8 cellular contexts compared by ENCODE assay signal in the genomic region with DNA sequence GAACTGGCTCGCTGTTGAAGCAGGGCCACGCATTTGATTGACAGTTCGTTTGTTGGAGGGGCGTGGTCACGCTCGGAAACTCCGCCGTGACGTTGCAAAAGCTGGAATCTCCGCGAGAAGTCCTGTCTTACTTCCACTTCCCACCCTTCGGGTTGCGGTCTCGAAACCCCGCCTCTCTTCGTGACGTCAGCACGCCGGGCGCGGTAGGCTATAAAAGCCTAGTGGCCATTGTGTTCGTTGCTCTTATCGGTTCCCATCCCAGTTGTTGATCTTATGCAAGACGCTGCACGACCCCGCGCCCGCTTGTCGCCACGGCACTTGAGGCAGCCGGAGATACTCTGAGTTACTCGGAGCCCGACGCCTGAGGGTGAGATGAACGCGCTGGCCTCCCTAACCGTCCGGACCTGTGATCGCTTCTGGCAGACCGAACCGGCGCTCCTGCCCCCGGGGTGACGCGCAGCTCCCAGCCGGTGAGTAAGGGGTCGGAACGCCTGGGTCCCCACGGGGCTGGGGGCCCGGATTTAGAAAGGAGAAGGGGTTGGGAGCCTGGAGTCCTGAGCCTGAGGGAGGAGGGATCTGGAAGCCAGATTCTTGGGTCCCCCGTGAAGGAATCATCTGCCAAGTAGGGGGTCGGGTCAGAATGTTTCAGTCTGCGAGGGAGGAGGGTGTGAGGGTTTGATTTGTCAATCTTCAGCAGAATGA. TPM values are rescaled to one million over a fixed set of nuclear protein-coding genes. Genes with fewer than 3 reads are reported as not detected.
DNase-seq lines count a peak whose midpoint lies in the region; ATAC-seq and TF ChIP-seq lines count a peak whose summit lies in the region.

A gene (plus strand): TSS at position 240 of the 702 bp plus-strand sequence. CDS start 813 bp downstream, outside the sequence.

- TF ChIP-seq CTCF in LNCaP clone FGC (IDR thresholded peaks at IDR 0.05; ENCODE audit: control insufficient read depth, extremely low read depth, insufficient read depth) = no peak
- TF ChIP-seq CTCF in esophagus squamous epithelium (IDR thresholded peaks at IDR 0.05) = peak in 5 of 6 experiments; percentile 13 to 57 (median 46)

- H3K9me3 ChIP-seq in esophagus squamous epithelium = no peaks in the 10 kb centered on the region
- H3K9me3 ChIP-seq in muscle layer of duodenum (ENCODE audit: control insufficient read depth in 1 of 2, low read length in 2 of 2) = no peaks in the 10 kb centered on the region

- H3K4me3 Mint-ChIP-seq in activated T-helper 1 cell treated with anti-CD3 and anti-CD28 coated beads, Interleukin-12 subunit alpha, Interleukin-12 subunit beta, Interleukin-2, Interleukin-4 antibody, amounts not matched to agents 30 ng/mL and 10 ng/mL and 1 ng/mL, durations not matched to agents 14 hours and 24 hours and 36 hours = peak within 1 kb of the TSS; percentile 97

- peaks cover 4% of the 10 kb centered on the region for H3K27me3 Mint-ChIP-seq in activated T-helper 1 cell treated with anti-CD3 and anti-CD28 coated beads, Interleukin-12 subunit alpha, Interleukin-12 subunit beta, Interleukin-2, Interleukin-4 antibody, amounts not matched to agents 30 ng/mL and 10 ng/mL and 1 ng/mL, durations not matched to agents 14 hours and 24 hours and 36 hours (ENCODE audit: insufficient read depth)

- H3K27ac Mint-ChIP-seq in activated T-helper 1 cell treated with anti-CD3 and anti-CD28 coated beads, Interleukin-12 subunit alpha, Interleukin-12 subunit beta, Interleukin-2, Interleukin-4 antibody, amounts not matched to agents 30 ng/mL and 10 ng/mL and 1 ng/mL, durations not matched to agents 14 hours and 24 hours and 36 hours = peak within 1 kb of the TSS; percentile 99

- TF ChIP-seq POLR2A in esophagus squamous epithelium (IDR thresholded peaks at IDR 0.05) = peak; percentile 60 to 100 (median 92)

- ATAC-seq in GM21447 (IDR thresholded peaks at IDR 0.05; ENCODE audit: unreplicated experiment) = peak; percentile 40

- H3K36me3 Mint-ChIP-seq in activated T-helper 1 cell treated with anti-CD3 and anti-CD28 coated beads, Interleukin-12 subunit alpha, Interleukin-12 subunit beta, Interleukin-2, Interleukin-4 antibody, amounts not matched to agents 30 ng/mL and 10 ng/mL and 1 ng/mL, durations not matched to agents 14 hours and 24 hours and 36 hours (ENCODE audit: low read depth) = peaks cover 31% of the 10 kb centered on the region

- peaks cover 38 to 70% (median 48%) of the 10 kb centered on the region in 3 donors for H3K4me1 ChIP-seq in esophagus squamous epithelium
- H3K4me1 ChIP-seq in muscle layer of duodenum (ENCODE audit: control insufficient read depth in 1 of 2, insufficient read depth in 2 of 2, low read length in 2 of 2) = peaks cover 0 to 32% of the 10 kb centered on the region in 2 donors

- H3K36me3 ChIP-seq in esophagus squamous epithelium (peaks cover 15 to 43% (median 17%) of the 10 kb centered on the region in 3 donors), muscle layer of duodenum (ENCODE audit: control insufficient read depth in 1 of 2, insufficient read depth in 2 of 2, low read length in 2 of 2) (peaks cover 22 to 44% of the 10 kb centered on the region in 2 donors)

- peak; percentile 100 for DNase-seq in COLO829 (ENCODE audit: low spot score)
- DNase-seq in LNCaP clone FGC (ENCODE audit: low read depth) = peak; percentile 80
- peak; percentile 93 for DNase-seq in RPMI8226
- peak; percentile 99 for DNase-seq in activated T-helper 1 cell treated with anti-CD3 and anti-CD28 coated beads, Interleukin-12 subunit alpha, Interleukin-12 subunit beta, Interleukin-2, Interleukin-4 antibody, amounts not matched to agents 30 ng/mL and 10 ng/mL and 1 ng/mL, durations not matched to agents 14 hours and 24 hours and 36 hours (ENCODE audit: low spot score)
- DNase-seq in esophagus squamous epithelium (lab: John Stamatoyannopoulos, UW) = peak; percentile 78
- peak; percentile 99 for DNase-seq in stimulated activated CD8-positive, alpha-beta memory T cell treated with anti-CD3 and anti-CD28 coated beads, Interleukin-7, amount 100 ng/mL, for 24 hours (ENCODE audit: low read depth)

- H3K9me3 Mint-ChIP-seq in activated T-helper 1 cell treated with anti-CD3 and anti-CD28 coated beads, Interleukin-12 subunit alpha, Interleukin-12 subunit beta, Interleukin-2, Interleukin-4 antibody, amounts not matched to agents 30 ng/mL and 10 ng/mL and 1 ng/mL, durations not matched to agents 14 hours and 24 hours and 36 hours = no peaks in the 10 kb centered on the region

- intact Hi-C loops in activated T-helper 1 cell treated with anti-CD3 and anti-CD28 coated beads, Interleukin-12 subunit alpha, Interleukin-12 subunit beta, Interleukin-2, Interleukin-4 antibody, amounts not matched to agents 30 ng/mL and 10 ng/mL and 1 ng/mL, durations not matched to agents 14 hours and 24 hours and 36 hours (cut with micrococcal nuclease) = loop anchor here (1.0 to 10.0 kb wide), 10 partner anchors 13 to 625 kb away; a partner anchor contains a TSS
- intact Hi-C loops in esophagus squamous epithelium (cut with DNase I) = no loop called here

- 0% methylated on average over 16 to 19 of the region's 53 CpGs for WGBS in esophagus squamous epithelium, 2 donors

- H3K4me3 ChIP-seq in LNCaP clone FGC (ENCODE audit: low read depth, low read length) = peak within 1 kb of the TSS; percentile 94
- H3K4me3 ChIP-seq in esophagus squamous epithelium = peak within 1 kb of the TSS; percentile 84 to 100 (median 98)
- H3K4me3 ChIP-seq in muscle layer of duodenum (ENCODE audit: low read depth in 1 of 2, low read length in 2 of 2) = peak within 1 kb of the TSS; percentile 97 to 99

- H3K27me3 ChIP-seq in esophagus squamous epithelium = no peaks in the 10 kb centered on the region
- no peaks in the 10 kb centered on the region for H3K27me3 ChIP-seq in muscle layer of duodenum (ENCODE audit: low read depth, low read length)

- H3K27ac ChIP-seq in esophagus squamous epithelium = peak within 1 kb of the TSS; percentile 99 to 100 (median 100)
- peak within 1 kb of the TSS; percentile 100 for H3K27ac ChIP-seq in muscle layer of duodenum (ENCODE audit: low read length)

- H3K4me1 Mint-ChIP-seq in activated T-helper 1 cell treated with anti-CD3 and anti-CD28 coated beads, Interleukin-12 subunit alpha, Interleukin-12 subunit beta, Interleukin-2, Interleukin-4 antibody, amounts not matched to agents 30 ng/mL and 10 ng/mL and 1 ng/mL, durations not matched to agents 14 hours and 24 hours and 36 hours (ENCODE audit: low read depth) = peaks cover 42% of the 10 kb centered on the region

RNA-seq across cellular contexts. Expression of the gene that starts here (rescaled TPM):
- total RNA-seq in activated T-helper 1 cell treated with anti-CD3 and anti-CD28 coated beads, Interleukin-12 subunit alpha, Interleukin-12 subunit beta, Interleukin-2, Interleukin-4 antibody, amounts not matched to agents 30 ng/mL and 10 ng/mL and 1 ng/mL, durations not matched to agents 14 hours and 24 hours and 36 hours = 53.1 and 53.7 TPM in 2 replicates
- total RNA-seq in esophagus squamous epithelium = 10 to 100 TPM; 19.3 to 41.6 (median 33.3) TPM

Comparison
In these comparisons a context has a peak if more than half of its experiments do, and no peak if none do; other contexts are left out.
1. Peak in every context shown above with its lines: DNase-seq, ATAC-seq, H3K4me3 ChIP-seq and H3K27ac ChIP-seq.